ENCODE assay signal across 7 cellular contexts in the genomic region with DNA sequence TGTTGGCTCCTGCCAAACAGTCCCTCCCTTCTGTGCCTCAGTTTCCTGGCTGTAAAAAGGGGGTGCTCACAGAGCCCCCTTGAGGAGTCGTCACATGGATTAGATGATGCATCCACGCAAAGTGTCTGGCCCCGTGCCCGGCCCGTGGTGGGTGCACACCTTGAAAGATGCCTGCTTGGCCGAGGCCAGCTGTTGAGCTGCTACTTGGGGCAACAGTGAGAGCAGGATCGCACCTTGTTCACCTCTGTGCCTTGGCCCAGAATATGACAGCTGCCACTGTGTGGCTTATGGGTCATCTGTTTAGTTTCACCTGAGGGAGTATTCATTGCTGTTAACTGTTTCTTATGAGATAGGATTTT. TPM values are rescaled to one million over a fixed set of nuclear protein-coding genes. Genes with fewer than 3 reads are reported as not detected.
DNase-seq lines count a peak whose midpoint lies in the region; ATAC-seq and TF ChIP-seq lines count a peak whose summit lies in the region.

No MANE protein-coding gene starts in this region.

- no peaks in the 10 kb centered on the region for H3K9me3 ChIP-seq in neutrophil

- DNase-seq in MCF 10A (ENCODE audit: unreplicated experiment) (no peak), SW480 (ENCODE audit: low spot score) (no peak), kidney glomerular epithelial cell (lab: John Stamatoyannopoulos, UW) (no peak), NOMO-1 treated with dmso at 0.1 percent for 144 hours (lab: John Stamatoyannopoulos, UW; ENCODE audit: unreplicated experiment) (no peak)

- CTCF ChIA-PET in MCF 10A (lab: Yijun Ruan, JAX): interaction anchor here (1.0 kb wide), 1 partner anchor 113 kb away, joined by 3 read pairs; a partner anchor contains a TSS

- H3K4me1 Mint-ChIP-seq in MCF 10A (ENCODE audit: insufficient read depth, unreplicated experiment): peaks cover 13% of the 10 kb centered on the region

- BruUV-seq in MCF 10A (replicated peaks; lab: Mats Ljungman, UMichigan): no TSS peak

- peak overlapping the region; percentile 28 for H3K4me3 Mint-ChIP-seq in MCF 10A (ENCODE audit: unreplicated experiment)

- no peaks in the 10 kb centered on the region for H3K27me3 Mint-ChIP-seq in MCF 10A (ENCODE audit: insufficient read depth, unreplicated experiment)

- H3K27ac Mint-ChIP-seq in MCF 10A (ENCODE audit: low read depth, unreplicated experiment): no peak overlapping the region

- peak overlapping the region; percentile 36 to 60 for H3K4me3 ChIP-seq in neutrophil (ENCODE audit: low read depth in 1 of 2, low read length in 1 of 2)

- intact Hi-C loops in MCF 10A (cut with micrococcal nuclease): no loop called here

- H3K27ac ChIP-seq in neutrophil: no peak overlapping the region

- TF ChIP-seq CTCF in MCF 10A (IDR thresholded peaks at IDR 0.05; ENCODE audit: unreplicated experiment) (no peak), neutrophil (IDR thresholded peaks at IDR 0.05) (no peak)

- POLR2A ChIA-PET in MCF 10A (lab: Yijun Ruan, JAX): no interaction called here

- no peaks in the 10 kb centered on the region for H3K9me3 Mint-ChIP-seq in MCF 10A (ENCODE audit: unreplicated experiment)

- ATAC-seq in GM19324 (IDR thresholded peaks at IDR 0.05; ENCODE audit: low FRiP score, unreplicated experiment) (peak; percentile 8), HG03196 (IDR thresholded peaks at IDR 0.05; ENCODE audit: unreplicated experiment) (peak; percentile 18)

- H3K36me3 Mint-ChIP-seq in MCF 10A (ENCODE audit: insufficient read depth, unreplicated experiment): no peaks in the 10 kb centered on the region

- no peaks in the 10 kb centered on the region for H3K36me3 ChIP-seq in neutrophil

- H3K27me3 ChIP-seq in neutrophil: peaks cover 42% of the 10 kb centered on the region

- H3K4me1 ChIP-seq in neutrophil (ENCODE audit: control insufficient read depth in 1 of 2, insufficient read depth in 1 of 2, low read depth in 1 of 2, low read length in 1 of 2): peaks cover 16 to 17% of the 10 kb centered on the region in 2 experiments

RNA-seq across cellular contexts. Expression of a gene that starts 17.7 kb away (rescaled TPM):
- total RNA-seq in MCF 10A (2022): 8.6 and 11.1 TPM in 2 replicates
